8 cellular contexts compared by ENCODE assay signal in the genomic region with DNA sequence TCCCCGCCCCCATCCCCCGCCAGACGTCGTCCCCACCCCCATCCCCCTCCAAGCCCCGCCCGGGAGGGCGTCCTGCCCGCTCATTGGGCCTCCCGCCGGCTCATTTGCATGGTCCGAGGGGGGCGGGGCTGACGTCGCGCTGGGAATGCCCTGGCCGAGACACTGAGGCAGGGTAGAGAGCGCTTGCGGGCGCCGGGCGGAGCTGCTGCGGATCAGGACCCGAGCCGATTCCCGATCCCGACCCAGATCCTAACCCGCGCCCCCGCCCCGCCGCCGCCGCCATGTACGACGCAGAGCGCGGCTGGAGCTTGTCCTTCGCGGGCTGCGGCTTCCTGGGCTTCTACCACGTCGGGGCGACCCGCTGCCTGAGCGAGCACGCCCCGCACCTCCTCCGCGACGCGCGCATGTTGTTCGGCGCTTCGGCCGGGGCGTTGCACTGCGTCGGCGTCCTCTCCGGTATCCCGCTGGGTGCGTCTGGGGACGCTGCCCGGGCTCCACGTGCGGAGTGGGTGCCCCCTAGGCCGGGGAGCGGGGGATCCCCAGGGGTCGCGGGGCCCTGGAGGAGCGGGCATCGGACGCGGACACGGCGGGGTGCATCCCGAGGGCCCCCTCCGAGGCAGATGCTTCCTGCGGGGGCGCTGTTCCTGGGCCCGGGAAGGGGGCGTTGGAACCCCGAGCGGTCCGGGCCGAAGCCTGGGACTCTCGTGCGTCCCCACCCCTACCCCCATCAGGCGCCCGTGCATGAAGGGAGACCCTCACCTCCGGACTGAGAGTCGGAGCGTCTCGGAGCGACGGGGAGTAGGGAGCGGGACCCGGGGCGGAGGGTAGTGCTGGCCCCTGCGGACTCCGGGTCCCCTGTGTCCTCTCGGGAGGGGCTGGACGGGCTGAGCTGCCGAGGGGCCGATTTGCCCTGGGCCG. TPM values are rescaled to one million over a fixed set of nuclear protein-coding genes. Genes with fewer than 3 reads are reported as not detected.
DNase-seq lines count a peak whose midpoint lies in the region; ATAC-seq and TF ChIP-seq lines count a peak whose summit lies in the region.

A gene with protein sequence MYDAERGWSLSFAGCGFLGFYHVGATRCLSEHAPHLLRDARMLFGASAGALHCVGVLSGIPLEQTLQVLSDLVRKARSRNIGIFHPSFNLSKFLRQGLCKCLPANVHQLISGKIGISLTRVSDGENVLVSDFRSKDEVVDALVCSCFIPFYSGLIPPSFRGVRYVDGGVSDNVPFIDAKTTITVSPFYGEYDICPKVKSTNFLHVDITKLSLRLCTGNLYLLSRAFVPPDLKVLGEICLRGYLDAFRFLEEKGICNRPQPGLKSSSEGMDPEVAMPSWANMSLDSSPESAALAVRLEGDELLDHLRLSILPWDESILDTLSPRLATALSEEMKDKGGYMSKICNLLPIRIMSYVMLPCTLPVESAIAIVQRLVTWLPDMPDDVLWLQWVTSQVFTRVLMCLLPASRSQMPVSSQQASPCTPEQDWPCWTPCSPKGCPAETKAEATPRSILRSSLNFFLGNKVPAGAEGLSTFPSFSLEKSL (plus strand): TSS at position 175 of the 918 bp plus-strand sequence. CDS start 107 bp downstream, at position 282.

- 0 out of 2 replicates have a peak, but pooled peaks cover 1% of the 10 kb centered on the region for H3K36me3 ChIP-seq in Caco-2 (ENCODE audit: control insufficient read depth, insufficient read depth, low read length)

- ATAC-seq in stimulated activated effector memory CD8-positive, alpha-beta T cell treated with anti-CD3 and anti-CD28 coated beads, Interleukin-12 subunit alpha, Interleukin-12 subunit beta, amount 100 ng/mL, for 72 hours = peak; percentile 88
- ATAC-seq in HG03159 (IDR thresholded peaks at IDR 0.05; ENCODE audit: unreplicated experiment) = no peak

- CTCF ChIA-PET in Caco-2 (lab: Charles Lee) = interaction anchor here (0.6 to 1.3 kb wide), 4 partner anchors 21 to 41 kb away, joined by 3 to 6 read pairs (median 4); no protein-coding TSS in a partner anchor

- H3K27me3 ChIP-seq in Caco-2 (replicated peaks; ENCODE audit: control insufficient read depth, insufficient read depth, low read length) = no peaks in the 10 kb centered on the region

- H3K4me3 ChIP-seq in Caco-2 (ENCODE audit: low read depth, low read length) = peak within 1 kb of the TSS; percentile 91

- no peaks in the 10 kb centered on the region for H3K4me1 Mint-ChIP-seq in Caco-2 (ENCODE audit: low read depth, unreplicated experiment)
- H3K4me1 Mint-ChIP-seq in nephron = peaks cover 6% of the 10 kb centered on the region
- H3K4me1 Mint-ChIP-seq in stimulated activated effector memory CD8-positive, alpha-beta T cell treated with anti-CD3 and anti-CD28 coated beads, Interleukin-12 subunit alpha, Interleukin-12 subunit beta, amount 100 ng/mL, for 72 hours = peaks cover 7% of the 10 kb centered on the region

- TF ChIP-seq CTCF in Caco-2 (IDR thresholded peaks at IDR 0.05; ENCODE audit: insufficient read depth in 1 of 2, low read depth in 1 of 2, low read length in 1 of 2, severe bottlenecking in 1 of 2, unreplicated experiment in 1 of 2) = peak in 1 of 2 experiments; percentile 49
- peak in 1 of 3 experiments; percentile 35 for TF ChIP-seq CTCF in nephron (IDR thresholded peaks at IDR 0.05; ENCODE audit: unreplicated experiment in 3 of 3)

- H3K4me1 ChIP-seq in Caco-2 = peaks cover 20% of the 10 kb centered on the region

- H3K27ac Mint-ChIP-seq in Caco-2 (ENCODE audit: unreplicated experiment) (no peak within 1 kb of the TSS), nephron (peak within 1 kb of the TSS; percentile 49 to 92 (median 75))
- H3K27ac Mint-ChIP-seq in stimulated activated effector memory CD8-positive, alpha-beta T cell treated with anti-CD3 and anti-CD28 coated beads, Interleukin-12 subunit alpha, Interleukin-12 subunit beta, amount 100 ng/mL, for 72 hours = no peak within 1 kb of the TSS

- H3K27me3 Mint-ChIP-seq in Caco-2 (ENCODE audit: insufficient read depth, unreplicated experiment) (peaks cover 6% of the 10 kb centered on the region), nephron (ENCODE audit: low read depth) (peaks cover 5% of the 10 kb centered on the region)

- in situ Hi-C loops in KBM-7 (cut with MboI; ENCODE audit: low pct_unique_long_range_greater_than_20kb, low sequenced_read_pairs) = no loop called here

- DNase-seq in Caco-2 (peak; percentile 92 to 95), KBM-7 (peak; percentile 78), SHP77 (lab: John Stamatoyannopoulos, UW) (peak; percentile 57 to 78), fibroblast of the conjunctiva (ENCODE audit: low read depth) (peak; percentile 76)
- DNase-seq in activated effector memory CD4-positive, alpha-beta T cell treated with anti-CD3 and anti-CD28 coated beads, Interleukin-2, amount 50 U/mL, for 16 hours = peak; percentile 91
- peak; percentile 61 to 86 for DNase-seq in stimulated activated effector memory CD8-positive, alpha-beta T cell treated with anti-CD3 and anti-CD28 coated beads, Interleukin-12 subunit alpha, Interleukin-12 subunit beta, amount 100 ng/mL, for 72 hours (ENCODE audit: low spot score in 2 of 2)

- POLR2A ChIA-PET in Caco-2 (lab: Charles Lee) = interaction anchor here (0.6 kb wide), 1 partner anchor 711 kb away, joined by 3 read pairs; no protein-coding TSS in a partner anchor

- H3K9me3 ChIP-seq in Caco-2 = no peaks in the 10 kb centered on the region

- BruUV-seq in Caco-2 (replicated peaks; lab: Mats Ljungman, UMichigan) = no TSS peak

- H3K4me3 Mint-ChIP-seq in Caco-2 (ENCODE audit: unreplicated experiment) = peak within 1 kb of the TSS; percentile 74
- H3K4me3 Mint-ChIP-seq in nephron = peak within 1 kb of the TSS; percentile 83 to 93 (median 89)
- H3K4me3 Mint-ChIP-seq in stimulated activated effector memory CD8-positive, alpha-beta T cell treated with anti-CD3 and anti-CD28 coated beads, Interleukin-12 subunit alpha, Interleukin-12 subunit beta, amount 100 ng/mL, for 72 hours = peak within 1 kb of the TSS; percentile 67

- peaks cover 10% of the 10 kb centered on the region for H3K36me3 Mint-ChIP-seq in Caco-2 (ENCODE audit: insufficient read depth, unreplicated experiment)
- peaks cover 8% of the 10 kb centered on the region for H3K36me3 Mint-ChIP-seq in nephron (ENCODE audit: low read depth)
- no peaks in the 10 kb centered on the region for H3K36me3 Mint-ChIP-seq in stimulated activated effector memory CD8-positive, alpha-beta T cell treated with anti-CD3 and anti-CD28 coated beads, Interleukin-12 subunit alpha, Interleukin-12 subunit beta, amount 100 ng/mL, for 72 hours

- H3K9me3 Mint-ChIP-seq in Caco-2 (ENCODE audit: unreplicated experiment) (no peaks in the 10 kb centered on the region), nephron (no peaks in the 10 kb centered on the region)
- no peaks in the 10 kb centered on the region for H3K9me3 Mint-ChIP-seq in stimulated activated effector memory CD8-positive, alpha-beta T cell treated with anti-CD3 and anti-CD28 coated beads, Interleukin-12 subunit alpha, Interleukin-12 subunit beta, amount 100 ng/mL, for 72 hours

- intact Hi-C loops in Caco-2 (cut with micrococcal nuclease; ENCODE audit: unreplicated experiment) = loop anchor here (2.0 kb wide), 1 partner anchor 23 kb away; no protein-coding TSS in a partner anchor

RNA-seq across cellular contexts. Expression of the gene that starts here (rescaled TPM):
- total RNA-seq in Caco-2 (2022) = 3.5 and 5.0 TPM in 2 replicates

Comparison
In these comparisons a context has a peak if more than half of its experiments do, and no peak if none do; other contexts are left out.
1. H3K27ac Mint-ChIP-seq: peak in nephron (3 of 3); none in Caco-2 (single experiment) and stimulated activated effector memory CD8-positive, alpha-beta T cell treated with anti-CD3 and anti-CD28 coated beads, Interleukin-12 subunit alpha, Interleukin-12 subunit beta, amount 100 ng/mL, for 72 hours (single experiment).
2. Peak in every context shown above with its lines, with median percentiles within 50 percentile points of each other: DNase-seq and H3K4me3 Mint-ChIP-seq.